ENCODE assay signal across 1 cellular context in the genomic region with DNA sequence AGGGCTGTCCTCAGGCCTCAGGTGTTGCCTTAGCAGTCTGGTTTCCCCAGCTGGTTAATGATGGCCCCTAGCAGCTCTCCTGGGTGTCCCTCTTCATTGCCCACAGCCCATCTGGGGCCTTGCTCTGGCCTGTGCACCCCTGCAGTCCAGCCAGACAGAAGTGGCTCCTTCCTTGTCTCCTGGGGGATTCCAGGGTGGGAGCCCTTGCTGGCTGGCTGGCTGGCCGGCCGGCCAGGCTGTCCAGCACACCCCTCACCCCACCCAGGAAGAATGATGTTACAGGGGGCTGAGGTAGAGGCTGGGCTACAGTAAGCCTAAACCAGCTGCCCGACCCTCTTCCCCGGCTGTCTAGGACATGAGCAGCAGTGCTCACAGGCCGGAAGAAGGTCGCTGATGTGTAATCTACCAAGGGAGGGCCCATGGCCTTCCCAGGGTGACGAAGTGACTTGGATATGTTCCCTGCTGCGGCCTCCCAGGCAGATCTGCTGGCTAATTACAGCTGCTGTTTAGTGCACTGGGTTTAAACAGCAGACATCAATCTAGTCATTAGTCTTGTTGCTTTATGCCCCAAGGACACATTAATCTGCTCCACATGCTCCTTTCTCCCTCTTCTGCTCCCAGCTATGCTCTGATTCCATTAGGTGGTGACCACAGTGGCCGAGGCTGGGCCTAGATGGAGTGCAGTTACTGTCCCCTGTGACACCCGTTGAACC.
TF ChIP-seq lines count a peak whose summit lies in the region.

No MANE protein-coding gene starts in this region.

TF ChIP-seq in SK-N-SH, 30 proteins besides CTCF, POLR2A, EP300 and RAD21 (continued from another document):
- TF ChIP-seq MXI1 (IDR thresholded peaks at IDR 0.05; ENCODE audit: low read depth, low read length) (0 out of 2 replicates have a peak, but pooled peaks have one; percentile 81), RCOR1 (IDR thresholded peaks at IDR 0.05; ENCODE audit: low read length) (peak; percentile 98), CHD2 (IDR thresholded peaks at IDR 0.05; ENCODE audit: low read length, partially characterized antibody) (peak; percentile 93), TCF12 (IDR thresholded peaks at IDR 0.05) (peak; percentile 68; the same call in 1 of the 2 replicates), NFIC (IDR thresholded peaks at IDR 0.05; ENCODE audit: borderline replicate concordance) (peak; percentile 35; the same call in 1 of the 2 replicates)
